Comparison of ENCODE assay signal across 1 cellular context in the genomic region with DNA sequence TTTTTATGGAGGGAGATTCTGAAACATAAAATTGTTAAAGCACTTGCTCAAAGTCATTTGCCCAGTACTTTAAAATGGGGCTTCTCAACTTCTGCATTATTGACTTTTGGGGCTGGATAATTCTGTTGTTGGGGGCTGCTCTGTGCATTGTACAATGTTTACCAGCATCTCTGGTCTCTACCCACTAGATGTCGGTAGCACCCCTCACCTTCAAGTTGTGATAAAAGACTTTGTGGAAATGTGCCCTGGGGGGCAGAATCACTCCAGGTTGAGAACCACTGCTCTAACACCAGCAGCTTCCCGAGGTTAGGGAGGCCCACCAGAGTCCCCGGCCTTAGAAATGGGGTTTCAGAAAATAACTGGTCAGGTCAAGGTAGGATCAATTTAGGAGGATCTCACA.
TF ChIP-seq lines count a peak whose summit lies in the region.

No MANE protein-coding gene starts in this region.

TF ChIP-seq in K562, 482 proteins besides CTCF, POLR2A, EP300 and RAD21:
- TF ChIP-seq PTBP1 (IDR thresholded peaks at IDR 0.05; ENCODE audit: low read depth, low read length), result no peak
- TF ChIP-seq, protein P1, sequence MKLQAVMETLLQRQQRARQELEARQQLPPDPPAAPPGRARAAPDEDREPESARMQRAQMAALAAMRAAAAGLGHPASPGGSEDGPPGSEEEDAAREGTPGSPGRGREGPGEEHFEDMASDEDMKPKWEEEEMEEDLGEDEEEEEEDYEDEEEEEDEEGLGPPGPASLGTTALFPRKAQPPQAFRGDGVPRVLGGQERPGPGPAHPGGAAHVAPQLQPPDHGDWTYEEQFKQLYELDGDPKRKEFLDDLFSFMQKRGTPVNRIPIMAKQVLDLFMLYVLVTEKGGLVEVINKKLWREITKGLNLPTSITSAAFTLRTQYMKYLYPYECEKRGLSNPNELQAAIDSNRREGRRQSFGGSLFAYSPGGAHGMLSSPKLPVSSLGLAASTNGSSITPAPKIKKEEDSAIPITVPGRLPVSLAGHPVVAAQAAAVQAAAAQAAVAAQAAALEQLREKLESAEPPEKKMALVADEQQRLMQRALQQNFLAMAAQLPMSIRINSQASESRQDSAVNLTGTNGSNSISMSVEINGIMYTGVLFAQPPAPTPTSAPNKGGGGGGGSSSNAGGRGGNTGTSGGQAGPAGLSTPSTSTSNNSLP (IDR thresholded peaks at IDR 0.05; ENCODE audit: borderline replicate concordance, low read depth, low read length), result no peak
- TF ChIP-seq C11orf30 (IDR thresholded peaks at IDR 0.05; ENCODE audit: low read depth), result no peak
- no peak for TF ChIP-seq HDAC2 (IDR thresholded peaks at IDR 0.05)
- TF ChIP-seq, protein P2, sequence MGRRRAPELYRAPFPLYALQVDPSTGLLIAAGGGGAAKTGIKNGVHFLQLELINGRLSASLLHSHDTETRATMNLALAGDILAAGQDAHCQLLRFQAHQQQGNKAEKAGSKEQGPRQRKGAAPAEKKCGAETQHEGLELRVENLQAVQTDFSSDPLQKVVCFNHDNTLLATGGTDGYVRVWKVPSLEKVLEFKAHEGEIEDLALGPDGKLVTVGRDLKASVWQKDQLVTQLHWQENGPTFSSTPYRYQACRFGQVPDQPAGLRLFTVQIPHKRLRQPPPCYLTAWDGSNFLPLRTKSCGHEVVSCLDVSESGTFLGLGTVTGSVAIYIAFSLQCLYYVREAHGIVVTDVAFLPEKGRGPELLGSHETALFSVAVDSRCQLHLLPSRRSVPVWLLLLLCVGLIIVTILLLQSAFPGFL (CRISPR knock-in tag; IDR thresholded peaks at IDR 0.05), result no peak
- TF ChIP-seq KLF1 (tag; IDR thresholded peaks at IDR 0.05), result no peak
- TF ChIP-seq, protein P3, sequence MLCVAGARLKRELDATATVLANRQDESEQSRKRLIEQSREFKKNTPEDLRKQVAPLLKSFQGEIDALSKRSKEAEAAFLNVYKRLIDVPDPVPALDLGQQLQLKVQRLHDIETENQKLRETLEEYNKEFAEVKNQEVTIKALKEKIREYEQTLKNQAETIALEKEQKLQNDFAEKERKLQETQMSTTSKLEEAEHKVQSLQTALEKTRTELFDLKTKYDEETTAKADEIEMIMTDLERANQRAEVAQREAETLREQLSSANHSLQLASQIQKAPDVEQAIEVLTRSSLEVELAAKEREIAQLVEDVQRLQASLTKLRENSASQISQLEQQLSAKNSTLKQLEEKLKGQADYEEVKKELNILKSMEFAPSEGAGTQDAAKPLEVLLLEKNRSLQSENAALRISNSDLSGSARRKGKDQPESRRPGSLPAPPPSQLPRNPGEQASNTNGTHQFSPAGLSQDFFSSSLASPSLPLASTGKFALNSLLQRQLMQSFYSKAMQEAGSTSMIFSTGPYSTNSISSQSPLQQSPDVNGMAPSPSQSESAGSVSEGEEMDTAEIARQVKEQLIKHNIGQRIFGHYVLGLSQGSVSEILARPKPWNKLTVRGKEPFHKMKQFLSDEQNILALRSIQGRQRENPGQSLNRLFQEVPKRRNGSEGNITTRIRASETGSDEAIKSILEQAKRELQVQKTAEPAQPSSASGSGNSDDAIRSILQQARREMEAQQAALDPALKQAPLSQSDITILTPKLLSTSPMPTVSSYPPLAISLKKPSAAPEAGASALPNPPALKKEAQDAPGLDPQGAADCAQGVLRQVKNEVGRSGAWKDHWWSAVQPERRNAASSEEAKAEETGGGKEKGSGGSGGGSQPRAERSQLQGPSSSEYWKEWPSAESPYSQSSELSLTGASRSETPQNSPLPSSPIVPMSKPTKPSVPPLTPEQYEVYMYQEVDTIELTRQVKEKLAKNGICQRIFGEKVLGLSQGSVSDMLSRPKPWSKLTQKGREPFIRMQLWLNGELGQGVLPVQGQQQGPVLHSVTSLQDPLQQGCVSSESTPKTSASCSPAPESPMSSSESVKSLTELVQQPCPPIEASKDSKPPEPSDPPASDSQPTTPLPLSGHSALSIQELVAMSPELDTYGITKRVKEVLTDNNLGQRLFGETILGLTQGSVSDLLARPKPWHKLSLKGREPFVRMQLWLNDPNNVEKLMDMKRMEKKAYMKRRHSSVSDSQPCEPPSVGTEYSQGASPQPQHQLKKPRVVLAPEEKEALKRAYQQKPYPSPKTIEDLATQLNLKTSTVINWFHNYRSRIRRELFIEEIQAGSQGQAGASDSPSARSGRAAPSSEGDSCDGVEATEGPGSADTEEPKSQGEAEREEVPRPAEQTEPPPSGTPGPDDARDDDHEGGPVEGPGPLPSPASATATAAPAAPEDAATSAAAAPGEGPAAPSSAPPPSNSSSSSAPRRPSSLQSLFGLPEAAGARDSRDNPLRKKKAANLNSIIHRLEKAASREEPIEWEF (CRISPR knock-in tag; IDR thresholded peaks at IDR 0.05), result no peak
- TF ChIP-seq, protein P4, sequence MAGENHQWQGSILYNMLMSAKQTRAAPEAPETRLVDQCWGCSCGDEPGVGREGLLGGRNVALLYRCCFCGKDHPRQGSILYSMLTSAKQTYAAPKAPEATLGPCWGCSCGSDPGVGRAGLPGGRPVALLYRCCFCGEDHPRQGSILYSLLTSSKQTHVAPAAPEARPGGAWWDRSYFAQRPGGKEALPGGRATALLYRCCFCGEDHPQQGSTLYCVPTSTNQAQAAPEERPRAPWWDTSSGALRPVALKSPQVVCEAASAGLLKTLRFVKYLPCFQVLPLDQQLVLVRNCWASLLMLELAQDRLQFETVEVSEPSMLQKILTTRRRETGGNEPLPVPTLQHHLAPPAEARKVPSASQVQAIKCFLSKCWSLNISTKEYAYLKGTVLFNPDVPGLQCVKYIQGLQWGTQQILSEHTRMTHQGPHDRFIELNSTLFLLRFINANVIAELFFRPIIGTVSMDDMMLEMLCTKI (IDR thresholded peaks at IDR 0.05; ENCODE audit: partially characterized antibody), result no peak
- no peak for TF ChIP-seq BRD9 (IDR thresholded peaks at IDR 0.05; ENCODE audit: low read depth, partially characterized antibody)
TF ChIP-seq in K562: peak in this region for 0.
